In the genomic region with DNA sequence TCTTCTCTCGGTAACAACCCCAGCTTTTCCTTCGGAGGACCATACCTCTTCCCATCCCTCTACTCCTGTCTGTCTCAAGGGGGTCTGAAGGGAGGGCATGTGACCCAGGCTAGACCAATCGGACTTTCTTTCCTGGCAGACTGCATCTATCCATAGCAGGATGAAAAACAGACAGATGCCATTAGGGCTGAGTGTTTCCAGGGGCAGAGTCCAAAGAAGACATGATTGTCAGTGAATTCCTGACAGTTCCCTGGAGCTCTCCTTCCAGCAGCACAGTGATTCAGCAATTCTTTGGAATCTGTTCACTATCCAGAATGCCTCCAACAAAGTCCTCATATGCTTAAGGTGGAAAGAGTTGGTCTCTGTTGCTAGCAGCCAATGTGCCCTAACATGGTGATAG, we compare ENCODE assay signal across 18 cellular contexts.
A peak's percentile ranks its signal among the peaks of the same experiment; 100 is the strongest.
DNase-seq lines count a peak whose midpoint lies in the region; ATAC-seq and TF ChIP-seq lines count a peak whose summit lies in the region.
"Had no signal": no experiment of that assay in that cellular context is flagged by ENCODE, and none has a peak within 500 bp of the region (broad histone marks: within the 10 kb centered on the region; RNA-seq: fewer than 3 reads in every experiment).

No MANE protein-coding gene starts in this region.

- H3K27me3 Mint-ChIP-seq in nephron (ENCODE audit: low read depth): peaks cover 6% of the 10 kb centered on the region
- H3K27me3 Mint-ChIP-seq in stimulated activated naive B cell treated with anti-CD40 and anti-IgM and Interleukin-4, amounts not matched to agents 10 μg/mL and 1 μg/mL and 100 μg/mL, for 72 hours: peaks cover 7 to 17% of the 10 kb centered on the region in 2 donors
- H3K27me3 Mint-ChIP-seq: activated CD4-positive, alpha-beta T cell treated with anti-CD3 and anti-CD28 coated beads, Interleukin-2, amount 10 ng/mL, durations not matched to agents 24 days and 14 days had no signal

- H3K4me1 Mint-ChIP-seq in nephron: no peaks in the 10 kb centered on the region
- no peaks in the 10 kb centered on the region for H3K4me1 Mint-ChIP-seq in stimulated activated naive B cell treated with anti-CD40 and anti-IgM and Interleukin-4, amounts not matched to agents 10 μg/mL and 1 μg/mL and 100 μg/mL, for 72 hours
- H3K4me1 Mint-ChIP-seq: activated CD4-positive, alpha-beta T cell treated with anti-CD3 and anti-CD28 coated beads, Interleukin-2, amount 10 ng/mL, durations not matched to agents 24 days and 14 days; activated naive CD4-positive, alpha-beta T cell treated with anti-CD3 and anti-CD28 coated beads, Interleukin-2, amount 50 U/mL, for 24 hours had no signal

- no peak for ATAC-seq in activated CD4-positive, CD25-positive, alpha-beta regulatory T cell treated with anti-CD3 and anti-CD28 coated beads, Interleukin-2, amount 50 U/mL, for 24 hours
- no peak for ATAC-seq in HG02840 (IDR thresholded peaks at IDR 0.05; ENCODE audit: low FRiP score, unreplicated experiment)
- no peak for ATAC-seq in stimulated activated naive B cell treated with anti-CD40 and anti-IgM and Interleukin-4, amounts not matched to agents 10 μg/mL and 1 μg/mL and 100 μg/mL, for 72 hours (replicated peaks)

- TF ChIP-seq CTCF in epithelial cell of proximal tubule (conservative IDR thresholded peaks at IDR 0.05; ENCODE audit: low read depth, low read length) (no peak), nephron (IDR thresholded peaks at IDR 0.05; ENCODE audit: unreplicated experiment in 3 of 3) (no peak)

- peaks cover 2% of the 10 kb centered on the region; the same call in 1 of the 2 replicates for H3K9me3 ChIP-seq in MG63
- H3K9me3 ChIP-seq: thoracic aorta had no signal

- no peaks in the 10 kb centered on the region for H3K27me3 ChIP-seq in MG63

- H3K27ac Mint-ChIP-seq in nephron: peak overlapping the region in 2 of 3 experiments; percentile 3 to 7
- H3K27ac Mint-ChIP-seq in stimulated activated naive B cell treated with anti-CD40 and anti-IgM and Interleukin-4, amounts not matched to agents 10 μg/mL and 1 μg/mL and 100 μg/mL, for 72 hours: no peak overlapping the region
- H3K27ac Mint-ChIP-seq: activated CD4-positive, alpha-beta T cell treated with anti-CD3 and anti-CD28 coated beads, Interleukin-2, amount 10 ng/mL, durations not matched to agents 24 days and 14 days; activated naive CD4-positive, alpha-beta T cell treated with anti-CD3 and anti-CD28 coated beads, Interleukin-2, amount 50 U/mL, for 24 hours; T-helper 2 cell treated with Interferon-gamma antibody and Interleukin-4, amounts not matched to agents 5 μg/mL and 100 μg/mL, for 36 hours had no signal

- no peak overlapping the region for H3K4me3 Mint-ChIP-seq in nephron
- H3K4me3 Mint-ChIP-seq in stimulated activated naive B cell treated with anti-CD40 and anti-IgM and Interleukin-4, amounts not matched to agents 10 μg/mL and 1 μg/mL and 100 μg/mL, for 72 hours: no peak overlapping the region
- H3K4me3 Mint-ChIP-seq: activated CD4-positive, alpha-beta T cell treated with anti-CD3 and anti-CD28 coated beads, Interleukin-2, amount 10 ng/mL, durations not matched to agents 24 days and 14 days; activated naive CD4-positive, alpha-beta T cell treated with anti-CD3 and anti-CD28 coated beads, Interleukin-2, amount 50 U/mL, for 24 hours; T-helper 2 cell treated with Interferon-gamma antibody and Interleukin-4, amounts not matched to agents 5 μg/mL and 100 μg/mL, for 36 hours had no signal

- H3K4me3 ChIP-seq in MG63 (no peak overlapping the region), epithelial cell of proximal tubule (ENCODE audit: low read depth, low read length) (no peak overlapping the region)
- H3K4me3 ChIP-seq: thoracic aorta had no signal

- no peaks in the 10 kb centered on the region for H3K36me3 ChIP-seq in MG63
- H3K36me3 ChIP-seq: thoracic aorta had no signal

- H3K36me3 Mint-ChIP-seq in nephron (ENCODE audit: low read depth): no peaks in the 10 kb centered on the region
- no peaks in the 10 kb centered on the region for H3K36me3 Mint-ChIP-seq in stimulated activated naive B cell treated with anti-CD40 and anti-IgM and Interleukin-4, amounts not matched to agents 10 μg/mL and 1 μg/mL and 100 μg/mL, for 72 hours
- H3K36me3 Mint-ChIP-seq: activated naive CD4-positive, alpha-beta T cell treated with anti-CD3 and anti-CD28 coated beads, Interleukin-2, amount 50 U/mL, for 24 hours had no signal

- DNase-seq in AG08395 (ENCODE audit: low spot score) (peak; percentile 49), MG63 (peak; percentile 38), epithelial cell of proximal tubule (ENCODE audit: low read depth) (peak; percentile 29), 8988T (no peak)
- DNase-seq in stimulated activated naive B cell treated with anti-CD40 and anti-IgM and Interleukin-4, amounts not matched to agents 10 μg/mL and 1 μg/mL and 100 μg/mL, for 72 hours: no peak
- DNase-seq: activated CD4-positive, alpha-beta T cell treated with anti-CD3 and anti-CD28 coated beads, Interleukin-2, amount 10 ng/mL, durations not matched to agents 24 days and 14 days; head of caudate nucleus; kidney glomerular epithelial cell; MM.1S; NCI-H2029 treated with DMSO at 0.1 percent for 48 hours; NCI-H748 treated with DMSO at 0.1 percent for 48 hours; stimulated activated CD4-positive, alpha-beta T cell treated with anti-CD3 and anti-CD28 coated beads, Interleukin-2, amount 100 ng/mL, for 24 hours had no signal

- peaks cover 4% of the 10 kb centered on the region for H3K9me3 Mint-ChIP-seq in nephron
- peaks cover 0 to 4% of the 10 kb centered on the region in 2 donors for H3K9me3 Mint-ChIP-seq in stimulated activated naive B cell treated with anti-CD40 and anti-IgM and Interleukin-4, amounts not matched to agents 10 μg/mL and 1 μg/mL and 100 μg/mL, for 72 hours
- H3K9me3 Mint-ChIP-seq: activated CD4-positive, alpha-beta T cell treated with anti-CD3 and anti-CD28 coated beads, Interleukin-2, amount 10 ng/mL, durations not matched to agents 24 days and 14 days; activated naive CD4-positive, alpha-beta T cell treated with anti-CD3 and anti-CD28 coated beads, Interleukin-2, amount 50 U/mL, for 24 hours; T-helper 2 cell treated with Interferon-gamma antibody and Interleukin-4, amounts not matched to agents 5 μg/mL and 100 μg/mL, for 36 hours had no signal

Comparison
In these comparisons a context has a peak if more than half of its experiments do, and no peak if none do; other contexts are left out.
1. DNase-seq: peak in AG08395 (single experiment), MG63 (single experiment) and epithelial cell of proximal tubule (single experiment); none in stimulated activated naive B cell treated with anti-CD40 and anti-IgM and Interleukin-4, amounts not matched to agents 10 μg/mL and 1 μg/mL and 100 μg/mL, for 72 hours (single experiment) and 8988T (single experiment).